4 cellular contexts compared by ENCODE assay signal in genomic region chr15:24684313-24684712, GRCh38. TPM values are rescaled to one million over a fixed set of nuclear protein-coding genes. Genes with fewer than 3 reads are reported as not detected.
"Had no signal": no experiment of that assay in that cellular context is flagged by ENCODE, and none has a peak within 500 bp of the region (broad histone marks: within the 10 kb centered on the region; RNA-seq: fewer than 3 reads in every experiment).

No MANE protein-coding gene starts in this region.

- H3K4me3 ChIP-seq: GM12878 had no signal

- DNase-seq: GDM1, GF-D8 had no signal

RNA-seq across cellular contexts. Expression of gene NPAP1, which starts 8.7 kb away (rescaled TPM):
- total RNA-seq: G401, GM12878 had no signal
- polyA plus RNA-seq: GM12878 had no signal
